ENCODE assay signal across 20 cellular contexts in genomic region chr15:58903232-58903631, GRCh38. TPM values are rescaled to one million over a fixed set of nuclear protein-coding genes. Genes with fewer than 3 reads are reported as not detected.
DNase-seq lines count a peak whose midpoint lies in the region; ATAC-seq and TF ChIP-seq lines count a peak whose summit lies in the region.
"Had no signal": no experiment of that assay in that cellular context is flagged by ENCODE, and none has a peak within 500 bp of the region (broad histone marks: within the 10 kb centered on the region; RNA-seq: fewer than 3 reads in every experiment).

No MANE protein-coding gene starts in this region.

- H3K9ac ChIP-seq in colonic mucosa (ENCODE audit: low read depth in 2 of 2, low read length in 2 of 2), result no peak overlapping the region

- H3K27ac ChIP-seq in colonic mucosa, result no peak overlapping the region
- H3K27ac ChIP-seq: A549, RWPE1 had no signal

- H3K36me3 ChIP-seq in colonic mucosa, result no peaks in the 10 kb centered on the region

- no peak for ATAC-seq in HG03521 (IDR thresholded peaks at IDR 0.05; ENCODE audit: unreplicated experiment)
- no peak for ATAC-seq in HG03457 (IDR thresholded peaks at IDR 0.05; ENCODE audit: unreplicated experiment)
- ATAC-seq: A549 had no signal

- no peaks in the 10 kb centered on the region for H3K4me1 ChIP-seq in colonic mucosa

- H3K4me3 ChIP-seq in astrocyte of the spinal cord (ENCODE audit: low read depth, low read length) (no peak overlapping the region), fibroblast of pulmonary artery (replicated peaks; ENCODE audit: low read depth, low read length) (no peak overlapping the region), skeletal muscle cell (ENCODE audit: low read depth, low read length) (no peak overlapping the region), colonic mucosa (no peak overlapping the region)
- H3K4me3 ChIP-seq: A549, MG63 had no signal

- in situ Hi-C loops in astrocyte of the spinal cord (cut with HindIII; ENCODE audit: low sequenced_read_pairs), result no loop called here

- peak; percentile 21 for DNase-seq in EH (ENCODE audit: low read depth)
- peak; percentile 62 for DNase-seq in astrocyte of the spinal cord (ENCODE audit: low read depth, low spot score)
- peak; percentile 27 for DNase-seq in fibroblast of pulmonary artery (ENCODE audit: low read depth)
- DNase-seq in skeletal muscle cell (ENCODE audit: low read depth), result peak; percentile 80
- DNase-seq in colonic mucosa, result no peak
- DNase-seq: Calu3; CD4-positive, alpha-beta T cell; GOT3; KG1; MG63; NCI-H1092 treated with DMSO at 0.1 percent for 48 hours; NCI-H1694; NCI-H2107; NCI-H345; NCI-H526 treated with DMSO at 0.1 percent for 48 hours; OCI-M1 had no signal

- intact Hi-C loops in colonic mucosa (cut with DNase I), result no loop called here

- H3K27me3 ChIP-seq in colonic mucosa, result no peaks in the 10 kb centered on the region
- H3K27me3 ChIP-seq: MG63 had no signal

- no peak for TF ChIP-seq CTCF in astrocyte of the spinal cord (IDR thresholded peaks at IDR 0.05; ENCODE audit: low read depth, low read length)
- TF ChIP-seq CTCF in fibroblast of pulmonary artery (IDR thresholded peaks at IDR 0.05; ENCODE audit: low read length, missing control alignments), result no peak
- no peak for TF ChIP-seq CTCF in colonic mucosa (IDR thresholded peaks at IDR 0.05)

- no peaks in the 10 kb centered on the region for H3K9me3 ChIP-seq in colonic mucosa
- H3K9me3 ChIP-seq: A549, MG63 had no signal

RNA-seq across cellular contexts. Expression of gene SLTM, which starts 30.2 kb away (rescaled TPM):
- total RNA-seq in colonic mucosa, result 10 to 100 TPM; 62.6 to 78.2 TPM
